ENCODE assay signal across 1 cellular context in genomic region chr2:96305091-96305978, GRCh38.
TF ChIP-seq lines count a peak whose summit lies in the region.

SNRNP200 (minus strand) TSS chr2:96305546; CDS start chr2:96305437, 109 bp downstream.

TF ChIP-seq in K562, 482 proteins besides CTCF, POLR2A, EP300 and RAD21 (continued from another document):
- TF ChIP-seq JUNB (CRISPR knock-in tag; conservative IDR thresholded peaks at IDR 0.05) (no peak), ZNF511 (CRISPR knock-in tag; IDR thresholded peaks at IDR 0.05) (no peak), MYC (IDR thresholded peaks at IDR 0.05; ENCODE audit: low read depth, low read length) (peak; percentile 93), MYC (CRISPR knock-in tag; IDR thresholded peaks at IDR 0.05; ENCODE audit: borderline replicate concordance, low read depth) (peak; percentile 72; the same call in 1 of the 2 replicates), IFI16 (CRISPR knock-in tag; IDR thresholded peaks at IDR 0.05) (no peak), HDAC2 (IDR thresholded peaks at IDR 0.05) (peak; percentile 81; the same call in 1 of the 2 replicates), ZNF239 (CRISPR knock-in tag; IDR thresholded peaks at IDR 0.05) (no peak), ZNF830 (CRISPR knock-in tag; IDR thresholded peaks at IDR 0.05) (0 out of 2 replicates have a peak, but pooled peaks have one; percentile 45), JUN (IDR thresholded peaks at IDR 0.05; ENCODE audit: borderline replicate concordance, low read depth, low read length) (peak; percentile 39; the same call in 1 of the 2 replicates), JUN (CRISPR knock-in tag; IDR thresholded peaks at IDR 0.05; ENCODE audit: borderline replicate concordance) (peak; percentile 36; the same call in 1 of the 2 replicates), STAG1 (CRISPR knock-in tag; IDR thresholded peaks at IDR 0.05; ENCODE audit: borderline replicate concordance) (no peak), MNT (conservative IDR thresholded peaks at IDR 0.05) (peak; percentile 92 to 97), NRF1 (conservative IDR thresholded peaks at IDR 0.05 in 1 of 2, IDR thresholded peaks at IDR 0.05 in 1 of 2) (peak; percentile 86 to 88), CREB5 (CRISPR knock-in tag; IDR thresholded peaks at IDR 0.05) (no peak), PYGO2 (tag; IDR thresholded peaks at IDR 0.05) (no peak), ZNF263 (CRISPR knock-in tag; IDR thresholded peaks at IDR 0.05; ENCODE audit: borderline replicate concordance) (no peak), ZNF280A (IDR thresholded peaks at IDR 0.05; ENCODE audit: low read depth, partially characterized antibody) (no peak), ZNF707 (CRISPR knock-in tag; conservative IDR thresholded peaks at IDR 0.05) (no peak), PTTG1 (tag; IDR thresholded peaks at IDR 0.05; ENCODE audit: low read depth) (no peak), GATAD2A (IDR thresholded peaks at IDR 0.05) (no peak), ZNF639 (CRISPR knock-in tag; conservative IDR thresholded peaks at IDR 0.05 in 1 of 2, IDR thresholded peaks at IDR 0.05 in 1 of 2) (peak in 1 of 2 experiments; percentile 91; a peak in 2 of 4 replicates), CC2D1A (IDR thresholded peaks at IDR 0.05) (no peak), ZFP36 (IDR thresholded peaks at IDR 0.05; ENCODE audit: low read depth, low read length, partially characterized antibody) (no peak), GABPA (tag; conservative IDR thresholded peaks at IDR 0.05; ENCODE audit: low read depth) (peak; percentile 99), RBM14 (IDR thresholded peaks at IDR 0.05; ENCODE audit: borderline replicate concordance, insufficient read depth, low read depth, low read length) (no peak), ATF7 (IDR thresholded peaks at IDR 0.05) (peak; percentile 79), SMARCB1 (IDR thresholded peaks at IDR 0.05; ENCODE audit: insufficient read length, low read depth) (no peak), TFAP4 (CRISPR knock-in tag; IDR thresholded peaks at IDR 0.05; ENCODE audit: borderline replicate concordance) (peak; percentile 73; the same call in 1 of the 2 replicates), ZBTB26 (CRISPR knock-in tag; IDR thresholded peaks at IDR 0.05) (no peak; the same call in 1 of the 2 replicates), KDM2B (CRISPR knock-in tag; IDR thresholded peaks at IDR 0.05) (no peak), CBFA2T2 (conservative IDR thresholded peaks at IDR 0.05) (no peak), ZBTB9 (CRISPR knock-in tag; IDR thresholded peaks at IDR 0.05) (no peak; the same call in 1 of the 2 replicates)
